1 cellular context compared by ENCODE assay signal in genomic region chr11:102703826-102704493, GRCh38.
TF ChIP-seq lines count a peak whose summit lies in the region.

No MANE protein-coding gene starts in this region.

TF ChIP-seq in SK-N-SH, 30 proteins besides CTCF, POLR2A, EP300 and RAD21:
- TF ChIP-seq ZBTB33 (IDR thresholded peaks at IDR 0.05; ENCODE audit: borderline replicate concordance, low read depth), result no peak
- TF ChIP-seq USF1 (IDR thresholded peaks at IDR 0.05; ENCODE audit: borderline replicate concordance, low read depth), result no peak
- no peak for TF ChIP-seq NFIC (IDR thresholded peaks at IDR 0.05; ENCODE audit: borderline replicate concordance)
- TF ChIP-seq TCF12 (IDR thresholded peaks at IDR 0.05), result no peak
- TF ChIP-seq USF2 (IDR thresholded peaks at IDR 0.05; ENCODE audit: borderline replicate concordance, low read depth, low read length), result no peak
- TF ChIP-seq EZH2phosphoT487 (IDR thresholded peaks at IDR 0.05; ENCODE audit: borderline replicate concordance, low read depth), result no peak
- TF ChIP-seq ELF1 (IDR thresholded peaks at IDR 0.05), result no peak
